17 cellular contexts compared by ENCODE assay signal in genomic region chr16:89472711-89473075, GRCh38. TPM values are rescaled to one million over a fixed set of nuclear protein-coding genes. Genes with fewer than 3 reads are reported as not detected.
DNase-seq lines count a peak whose midpoint lies in the region; ATAC-seq and TF ChIP-seq lines count a peak whose summit lies in the region.
"Had no signal": no experiment of that assay in that cellular context is flagged by ENCODE, and none has a peak within 500 bp of the region (broad histone marks: within the 10 kb centered on the region; RNA-seq: fewer than 3 reads in every experiment).

No MANE protein-coding gene starts in this region.

- no peak overlapping the region for H3K14ac ChIP-seq in H9 (ENCODE audit: insufficient read depth, low read length)

- no peak overlapping the region for H3K4me3 ChIP-seq in BLaER1
- no peak overlapping the region for H3K4me3 ChIP-seq in CD8-positive, alpha-beta T cell (ENCODE audit: low read depth, low read length)
- H3K4me3 ChIP-seq in right lobe of liver: no peak overlapping the region
- no peak overlapping the region for H3K4me3 ChIP-seq in effector memory CD4-positive, alpha-beta T cell (ENCODE audit: insufficient read depth, low read depth, low read length, poor library complexity, severe bottlenecking)
- H3K4me3 ChIP-seq: ovary, tibial artery had no signal

- intact Hi-C loops in CD8-positive, alpha-beta T cell (cut with DNase I, micrococcal nuclease): no loop called here
- intact Hi-C loops in right lobe of liver (cut with DNase I): no loop called here

- peak overlapping the region; percentile 55 for H3K4me3 Mint-ChIP-seq in CD8-positive, alpha-beta T cell
- H3K4me3 Mint-ChIP-seq in activated naive CD8-positive, alpha-beta T cell: peak overlapping the region; percentile 61
- no peak overlapping the region for H3K4me3 Mint-ChIP-seq in H9

- no peak overlapping the region for H3K27ac ChIP-seq in BLaER1
- no peak overlapping the region for H3K27ac ChIP-seq in CD8-positive, alpha-beta T cell (ENCODE audit: low read depth, low read length)
- H3K27ac ChIP-seq in right lobe of liver: peak overlapping the region in 1 of 3 donors; percentile 49
- no peak overlapping the region for H3K27ac ChIP-seq in effector memory CD4-positive, alpha-beta T cell (ENCODE audit: insufficient read depth, low read length, poor library complexity, severe bottlenecking)
- H3K27ac ChIP-seq in H9 (ENCODE audit: insufficient read length, low read depth, low read length): no peak overlapping the region
- H3K27ac ChIP-seq: foreskin keratinocyte, ovary, tibial artery had no signal

- H3K4me1 Mint-ChIP-seq in CD8-positive, alpha-beta T cell (ENCODE audit: low read depth): peaks cover 89% of the 10 kb centered on the region
- peaks cover 87% of the 10 kb centered on the region for H3K4me1 Mint-ChIP-seq in activated naive CD8-positive, alpha-beta T cell (ENCODE audit: low read depth)
- H3K4me1 Mint-ChIP-seq in H9: peaks cover 40 to 47% of the 10 kb centered on the region in 2 experiments

- H4K91ac ChIP-seq in H9 (ENCODE audit: insufficient read length, low read depth, low read length): no peak overlapping the region

- H3K36me3 ChIP-seq in BLaER1: peaks cover 62% of the 10 kb centered on the region
- H3K36me3 ChIP-seq in CD8-positive, alpha-beta T cell (ENCODE audit: insufficient read depth, low read length): no peaks in the 10 kb centered on the region
- H3K36me3 ChIP-seq in right lobe of liver: no peaks in the 10 kb centered on the region
- no peaks in the 10 kb centered on the region for H3K36me3 ChIP-seq in effector memory CD4-positive, alpha-beta T cell (ENCODE audit: control insufficient read depth, insufficient read depth, low read length)
- H3K36me3 ChIP-seq: ovary, tibial artery had no signal

- peaks cover 22% of the 10 kb centered on the region for H3K9me3 ChIP-seq in BLaER1
- no peaks in the 10 kb centered on the region for H3K9me3 ChIP-seq in CD8-positive, alpha-beta T cell (ENCODE audit: low read length)
- H3K9me3 ChIP-seq in right lobe of liver: no peaks in the 10 kb centered on the region
- no peaks in the 10 kb centered on the region for H3K9me3 ChIP-seq in effector memory CD4-positive, alpha-beta T cell (ENCODE audit: control insufficient read depth, low read length)
- no peaks in the 10 kb centered on the region for H3K9me3 ChIP-seq in H9 (ENCODE audit: control insufficient read depth, low read depth, low read length)
- H3K9me3 ChIP-seq: ovary, tibial artery had no signal

- H3K79me2 ChIP-seq in H9 (ENCODE audit: insufficient read depth, low read length): peaks cover 87% of the 10 kb centered on the region

- H4K20me1 ChIP-seq in BLaER1 (peaks cover 100% of the 10 kb centered on the region), H9 (ENCODE audit: control insufficient read depth, insufficient read depth, insufficient read length) (no peaks in the 10 kb centered on the region)

- H3K79me1 ChIP-seq in H9 (ENCODE audit: insufficient read depth, low read depth, low read length, poor library complexity, severe bottlenecking): peaks cover 6% of the 10 kb centered on the region

- H3K18ac ChIP-seq in H9 (ENCODE audit: insufficient read length, low read depth, low read length): no peak overlapping the region

- POLR2A ChIA-PET in CD8-positive, alpha-beta T cell (lab: Charles Lee): interaction anchor here (1.0 to 1.8 kb wide), 2 partner anchors 11 to 26 kb away, joined by 3 to 8 read pairs; no protein-coding TSS in a partner anchor
- POLR2A ChIA-PET in GM10248 (lab: Yijun Ruan, JAX): interaction anchor here (0.5 to 1.0 kb wide), 2 partner anchors 10 to 14 kb away, joined by 3 read pairs; no protein-coding TSS in a partner anchor

- H3K4ac ChIP-seq in H9 (ENCODE audit: low read depth, low read length): no peak overlapping the region

- no peak overlapping the region for H2BK5ac ChIP-seq in H9 (ENCODE audit: insufficient read length, low read length)

- no peaks in the 10 kb centered on the region for H3K23me2 ChIP-seq in H9 (ENCODE audit: insufficient read length, low read depth, low read length, poor library complexity, severe bottlenecking)

- ATAC-seq in CD8-positive, alpha-beta T cell: peak; percentile 26
- peak; percentile 49 to 72 (median 60) for ATAC-seq in right lobe of liver
- ATAC-seq: foreskin keratinocyte had no signal

- no peak overlapping the region for H2BK20ac ChIP-seq in H9 (ENCODE audit: low read depth, low read length, poor library complexity, severe bottlenecking)

- H3K27me3 ChIP-seq in BLaER1 (no peaks in the 10 kb centered on the region), right lobe of liver (no peaks in the 10 kb centered on the region), H9 (ENCODE audit: insufficient read depth, low read length) (no peaks in the 10 kb centered on the region)
- no peaks in the 10 kb centered on the region for H3K27me3 ChIP-seq in CD8-positive, alpha-beta T cell (ENCODE audit: insufficient read depth, low read length)
- no peaks in the 10 kb centered on the region for H3K27me3 ChIP-seq in effector memory CD4-positive, alpha-beta T cell (replicated peaks; ENCODE audit: control insufficient read depth, insufficient read depth, low read length, poor library complexity, severe bottlenecking)
- H3K27me3 ChIP-seq: foreskin keratinocyte, ovary, tibial artery had no signal

- H2BK15ac ChIP-seq in H9 (ENCODE audit: low read depth, low read length): no peak overlapping the region

- H2BK12ac ChIP-seq in H9 (ENCODE audit: insufficient read length, low read depth, low read length): no peak overlapping the region

- no peak overlapping the region for H3T11ph ChIP-seq in H9 (ENCODE audit: low read length)

- H2BK120ac ChIP-seq in H9 (ENCODE audit: low read depth, low read length, poor library complexity, severe bottlenecking): no peak overlapping the region

- no peak for TF ChIP-seq CTCF in CD8-positive, alpha-beta T cell (IDR thresholded peaks at IDR 0.05)
- TF ChIP-seq CTCF in right lobe of liver (IDR thresholded peaks at IDR 0.05) (no peak), H9 (conservative IDR thresholded peaks at IDR 0.05) (no peak), GM10248 (IDR thresholded peaks at IDR 0.05; ENCODE audit: control extremely low read depth, extremely low read depth, low read depth, missing control alignments) (no peak)

- H4K5ac ChIP-seq in H9 (ENCODE audit: insufficient read length, low read depth, low read length): no peak overlapping the region

- H4K8ac ChIP-seq in H9 (replicated peaks; ENCODE audit: insufficient read length, low read depth, low read length): no peak overlapping the region

- 14% methylated on average over 1 of the region's 2 CpGs for WGBS in right lobe of liver (ENCODE audit: insufficient coverage, low coverage, low lambda C conversion rate, missing lambda C conversion rate)
- no CpG with 5 or more reads among the region's 2 CpGs for WGBS in H9 (ENCODE audit: extremely low coverage, insufficient read length, low lambda C conversion rate)

- H3K27me3 Mint-ChIP-seq in CD8-positive, alpha-beta T cell (ENCODE audit: low read depth): no peaks in the 10 kb centered on the region
- H3K27me3 Mint-ChIP-seq in activated naive CD8-positive, alpha-beta T cell: no peaks in the 10 kb centered on the region
- H3K27me3 Mint-ChIP-seq in H9 (ENCODE audit: low read depth): no peaks in the 10 kb centered on the region; the same call in 1 of the 2 replicates

- no peak overlapping the region for H3K56ac ChIP-seq in H9 (ENCODE audit: insufficient read length, low read depth, low read length)

- no peak overlapping the region for H2AFZ ChIP-seq in H9 (ENCODE audit: low read length)

- no peak overlapping the region for H3K9ac ChIP-seq in BLaER1
- H3K9ac ChIP-seq in H9 (ENCODE audit: extremely low read depth, insufficient read length, low read length): no peak overlapping the region

- H3K9me3 Mint-ChIP-seq in CD8-positive, alpha-beta T cell: peaks cover 4% of the 10 kb centered on the region
- H3K9me3 Mint-ChIP-seq in activated naive CD8-positive, alpha-beta T cell (ENCODE audit: low read depth): no peaks in the 10 kb centered on the region
- no peaks in the 10 kb centered on the region for H3K9me3 Mint-ChIP-seq in H9

- H2AK5ac ChIP-seq in H9 (ENCODE audit: insufficient read length, low read length): no peak overlapping the region

- no peak for DNase-seq in CD8-positive, alpha-beta T cell
- no peak for DNase-seq in right lobe of liver
- DNase-seq in effector memory CD4-positive, alpha-beta T cell: no peak
- DNase-seq in putamen (ENCODE audit: low spot score): no peak
- no peak for DNase-seq in H9
- no peak for DNase-seq in GM10248 (ENCODE audit: extremely low spot score)
- DNase-seq: C1 segment of cervical spinal cord; effector CD8-positive, alpha-beta T cell; foreskin keratinocyte; mesendoderm; NCI-H2107; NK-92 treated with Interleukin-12 subunit alpha and Interleukin-12 subunit beta, amount 100 ng/mL, for 24 hours; ovary; stimulated activated CD4-positive, alpha-beta T cell treated with anti-CD3 and anti-CD28 coated beads, Interleukin-15, amount 100 ng/mL, for 24 hours; tibial artery had no signal

- no peak overlapping the region for H3K23ac ChIP-seq in H9 (ENCODE audit: insufficient read length, low read depth, low read length)

- H3K4me1 ChIP-seq in BLaER1 (peaks cover 74% of the 10 kb centered on the region), right lobe of liver (peaks cover 0 to 61% (median 28%) of the 10 kb centered on the region in 4 donors), H9 (ENCODE audit: insufficient read depth, low read length) (peaks cover 2% of the 10 kb centered on the region; the same call in 1 of the 2 replicates)
- H3K4me1 ChIP-seq in CD8-positive, alpha-beta T cell (ENCODE audit: insufficient read depth, low read length): peaks cover 77% of the 10 kb centered on the region
- peaks cover 62% of the 10 kb centered on the region for H3K4me1 ChIP-seq in effector memory CD4-positive, alpha-beta T cell (ENCODE audit: control insufficient read depth, insufficient read depth, low read length, poor library complexity, severe bottlenecking)

- H3K27ac Mint-ChIP-seq in CD8-positive, alpha-beta T cell: no peak overlapping the region
- H3K27ac Mint-ChIP-seq in activated naive CD8-positive, alpha-beta T cell: peak overlapping the region; percentile 69
- H3K27ac Mint-ChIP-seq in H9: 0 out of 7 replicates have a peak overlapping the region, but pooled peaks of 1 of the 3 experiments have one; percentile 15

- TF ChIP-seq POLR2A in right lobe of liver (IDR thresholded peaks at IDR 0.05): no peak

- H3K4me2 ChIP-seq in BLaER1: peak overlapping the region; percentile 52; the same call in 1 of the 2 replicates
- no peak overlapping the region for H3K4me2 ChIP-seq in H9 (ENCODE audit: insufficient read depth, insufficient read length, low read length)

- CTCF ChIA-PET in CD8-positive, alpha-beta T cell (lab: Charles Lee): interaction anchor here (0.6 to 1.4 kb wide), 2 partner anchors 10 to 85 kb away, joined by 3 to 4 read pairs; no protein-coding TSS in a partner anchor
- CTCF ChIA-PET in GM10248 (lab: Yijun Ruan, JAX): interaction anchor here (0.8 kb wide), 1 partner anchor 50 kb away, joined by 3 read pairs; no protein-coding TSS in a partner anchor

- H3K36me3 Mint-ChIP-seq in CD8-positive, alpha-beta T cell: peaks cover 16% of the 10 kb centered on the region
- H3K36me3 Mint-ChIP-seq in activated naive CD8-positive, alpha-beta T cell: peaks cover 2% of the 10 kb centered on the region
- H3K36me3 Mint-ChIP-seq in H9 (ENCODE audit: insufficient read depth in 1 of 3, low read depth in 3 of 3): peaks cover 4 to 12% (median 10%) of the 10 kb centered on the region in 3 experiments; a peak in 6 of 7 replicates

RNA-seq across cellular contexts. Expression of gene ANKRD11, which starts 17.7 kb away (rescaled TPM):
- total RNA-seq in CD8-positive, alpha-beta T cell: 100 to 1,000 TPM; 257 to 260 TPM
- total RNA-seq in right lobe of liver (10 to 100 TPM; 26.2 to 65.8 (median 41.6) TPM), H9 (2021) (178 and 181 TPM in 2 replicates)

RNA-seq across cellular contexts. Expression of gene SPG7, which starts 35.5 kb away (rescaled TPM):
- total RNA-seq in CD8-positive, alpha-beta T cell: 100 to 1,000 TPM; 159 to 180 TPM
- total RNA-seq in right lobe of liver (10 to 100 TPM; 44.0 to 70.5 (median 57.0) TPM), H9 (2021) (110 and 119 TPM in 2 replicates)

Comparison
In these comparisons a context has a peak if more than half of its experiments do, and no peak if none do; other contexts are left out.
1. H3K4me3 Mint-ChIP-seq: peak in CD8-positive, alpha-beta T cell (single experiment) and activated naive CD8-positive, alpha-beta T cell (single experiment); none in H9 (0 of 2).